29 cellular contexts compared by ENCODE assay signal in genomic region chr5:175880797-175881312, GRCh38. TPM values are rescaled to one million over a fixed set of nuclear protein-coding genes. Genes with fewer than 3 reads are reported as not detected.
"Had no signal": no experiment of that assay in that cellular context is flagged by ENCODE, and none has a peak within 500 bp of the region (broad histone marks: within the 10 kb centered on the region; RNA-seq: fewer than 3 reads in every experiment).

No MANE protein-coding gene starts in this region.

- FAIRE-seq: islet of Langerhans, kidney, pancreas, small intestine, urothelium cell line had no signal

- H3K27me3 ChIP-seq: pancreas had no signal

- H3K9ac ChIP-seq: neural progenitor cell had no signal

- H3K4me1 ChIP-seq: left ventricle myocardium inferior, pancreas, prostate gland, sigmoid colon, spleen, suprapubic skin, tibial artery, upper lobe of right lung had no signal

- ATAC-seq: natural killer cell; pancreas; stimulated activated effector memory CD8-positive, alpha-beta T cell treated with anti-CD3 and anti-CD28 coated beads, Interleukin-12 subunit alpha, Interleukin-12 subunit beta, amount 100 ng/mL, for 72 hours; upper lobe of right lung had no signal

- H3K27ac ChIP-seq: left ventricle myocardium inferior, neural progenitor cell, pancreas, prostate gland, sigmoid colon, spleen, suprapubic skin, thoracic aorta, tibial artery, upper lobe of right lung had no signal

- H3K4me3 ChIP-seq: left ventricle myocardium inferior, lung, neural progenitor cell, pancreas, prostate gland, sigmoid colon, spleen, suprapubic skin, thoracic aorta, tibial artery, upper lobe of right lung had no signal

- H3K36me3 ChIP-seq: left ventricle myocardium inferior, neural progenitor cell, pancreas, prostate gland, sigmoid colon, spleen, suprapubic skin, thoracic aorta, tibial artery, upper lobe of right lung had no signal

- DNase-seq: head of caudate nucleus; hypothalamus; immature natural killer cell; kidney; left ventricle myocardium inferior; midbrain; natural killer cell; nephron progenitor cell; pancreas; sigmoid colon; small intestine; spleen; stimulated activated CD4-positive, alpha-beta T cell treated with anti-CD3 and anti-CD28 coated beads, Interleukin-4, amount 100 ng/mL, for 24 hours; stimulated activated naive CD4-positive, alpha-beta T cell; tibial artery; trophoblast cell; upper lobe of right lung had no signal

- H3K9me3 ChIP-seq: left ventricle myocardium inferior, pancreas, prostate gland, sigmoid colon, spleen, suprapubic skin, thoracic aorta, tibial artery, upper lobe of right lung had no signal

RNA-seq across cellular contexts. Expression of gene CPLX2, which starts 9.5 kb away (rescaled TPM):
- total RNA-seq: kidney, left ventricle myocardium inferior, lower leg skin, mesenteric fat pad, natural killer cell, omental fat pad, spleen, subcutaneous adipose tissue, suprapubic skin, thoracic aorta, upper lobe of right lung had no signal
- polyA plus RNA-seq: immature natural killer cell had no signal
